14 cellular contexts compared by ENCODE assay signal in the genomic region with DNA sequence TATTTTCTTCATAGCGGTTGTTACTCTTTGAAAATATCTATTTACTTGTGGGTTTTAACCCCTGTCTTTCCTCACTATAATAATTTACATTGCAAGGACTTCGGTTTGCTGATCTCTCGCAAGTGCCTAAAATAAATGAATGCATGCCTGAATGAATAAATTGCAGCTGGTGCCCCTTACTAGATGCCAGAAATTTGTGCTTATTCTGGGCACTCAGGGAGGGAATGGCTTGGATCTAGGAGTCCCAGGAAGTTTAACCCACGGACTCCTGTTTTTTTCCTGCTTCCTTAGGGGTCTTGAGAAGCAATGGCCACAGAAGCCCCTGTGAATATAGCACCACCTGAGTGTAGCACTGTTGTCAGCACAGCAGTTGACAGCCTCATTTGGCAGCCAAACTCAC. TPM values are rescaled to one million over a fixed set of nuclear protein-coding genes. Genes with fewer than 3 reads are reported as not detected.
DNase-seq lines count a peak whose midpoint lies in the region; ATAC-seq and TF ChIP-seq lines count a peak whose summit lies in the region.
"Had no signal": no experiment of that assay in that cellular context is flagged by ENCODE, and none has a peak within 500 bp of the region (broad histone marks: within the 10 kb centered on the region; RNA-seq: fewer than 3 reads in every experiment).

No MANE protein-coding gene starts in this region.

- TF ChIP-seq CTCF in sigmoid colon (IDR thresholded peaks at IDR 0.05): no peak
- no peak for TF ChIP-seq CTCF in activated CD8-positive, alpha-beta T cell treated with anti-CD3 and anti-CD28 coated beads for 36 hours (IDR thresholded peaks at IDR 0.05)

- H3K4me1 ChIP-seq in BLaER1: peaks cover 68% of the 10 kb centered on the region
- H3K4me1 ChIP-seq in Karpas-422 (ENCODE audit: low read length): peaks cover 40% of the 10 kb centered on the region
- peaks cover 0 to 92% (median 86%) of the 10 kb centered on the region in 4 donors for H3K4me1 ChIP-seq in sigmoid colon

- no peaks in the 10 kb centered on the region for H3K36me3 Mint-ChIP-seq in activated CD8-positive, alpha-beta T cell treated with anti-CD3 and anti-CD28 coated beads for 36 hours (ENCODE audit: low read depth)
- H3K36me3 Mint-ChIP-seq: CD4-positive, alpha-beta memory T cell had no signal

- H3K27me3 ChIP-seq in BLaER1 (no peaks in the 10 kb centered on the region), Karpas-422 (ENCODE audit: low read length) (no peaks in the 10 kb centered on the region), sigmoid colon (no peaks in the 10 kb centered on the region)

- H3K79me2 ChIP-seq in Karpas-422 (ENCODE audit: low read length): no peaks in the 10 kb centered on the region

- no peak overlapping the region for H3K27ac ChIP-seq in BLaER1
- no peak overlapping the region for H3K27ac ChIP-seq in Karpas-422 (ENCODE audit: low read length)
- H3K27ac ChIP-seq in cingulate gyrus (ENCODE audit: low read depth, low read length): peak overlapping the region; percentile 29
- H3K27ac ChIP-seq in sigmoid colon: peak overlapping the region in 3 of 4 donors; percentile 95 to 99 (median 98)
- H3K27ac ChIP-seq: C4-2B had no signal

- H3K4me2 ChIP-seq in BLaER1: 0 out of 2 replicates have a peak overlapping the region, but pooled peaks have one; percentile 3
- H3K4me2 ChIP-seq in Karpas-422 (ENCODE audit: low read depth, low read length, poor library complexity, severe bottlenecking): peak overlapping the region; percentile 6

- H3K4me1 Mint-ChIP-seq in activated CD8-positive, alpha-beta T cell treated with anti-CD3 and anti-CD28 coated beads for 36 hours (ENCODE audit: low read depth): peaks cover 31% of the 10 kb centered on the region

- no peak overlapping the region for H3K27ac Mint-ChIP-seq in activated CD8-positive, alpha-beta T cell treated with anti-CD3 and anti-CD28 coated beads for 36 hours
- H3K27ac Mint-ChIP-seq: CD4-positive, alpha-beta memory T cell had no signal

- H3K36me3 ChIP-seq in BLaER1: no peaks in the 10 kb centered on the region
- H3K36me3 ChIP-seq in Karpas-422 (ENCODE audit: insufficient read depth, low read length): no peaks in the 10 kb centered on the region
- H3K36me3 ChIP-seq in sigmoid colon: peaks cover 0 to 12% (median 0%) of the 10 kb centered on the region in 4 donors

- H4K20me1 ChIP-seq in BLaER1: no peaks in the 10 kb centered on the region
- H4K20me1 ChIP-seq in Karpas-422 (ENCODE audit: insufficient read depth, low read depth, low read length): no peaks in the 10 kb centered on the region

- CTCF ChIA-PET in activated CD8-positive, alpha-beta T cell treated with anti-CD3 and anti-CD28 coated beads for 36 hours (lab: Charles Lee): interaction anchor here (1.2 to 1.7 kb wide), 3 partner anchors 22 to 32 kb away, joined by 3 to 6 read pairs (median 4); no protein-coding TSS in a partner anchor

- no peak for TF ChIP-seq EP300 in sigmoid colon (IDR thresholded peaks at IDR 0.05)

- H3K9me3 ChIP-seq in BLaER1: no peaks in the 10 kb centered on the region
- H3K9me3 ChIP-seq in Karpas-422 (ENCODE audit: low read length): no peaks in the 10 kb centered on the region
- no peaks in the 10 kb centered on the region for H3K9me3 ChIP-seq in sigmoid colon

- no peaks in the 10 kb centered on the region for H3K9me2 ChIP-seq in Karpas-422 (replicated peaks; ENCODE audit: insufficient read depth, low read length)

- POLR2A ChIA-PET in activated CD8-positive, alpha-beta T cell treated with anti-CD3 and anti-CD28 coated beads for 36 hours (lab: Charles Lee): interaction anchor here (1.1 kb wide), 1 partner anchor 62 kb away, joined by 3 read pairs; no protein-coding TSS in a partner anchor

- TF ChIP-seq POLR2A in sigmoid colon (IDR thresholded peaks at IDR 0.05): no peak

- DNase-seq in Karpas-422 (no peak), sigmoid colon (no peak), kidney glomerular epithelial cell (lab: John Stamatoyannopoulos, UW) (no peak), GOT3 (lab: John Stamatoyannopoulos, UW) (no peak)
- DNase-seq in activated CD8-positive, alpha-beta T cell treated with anti-CD3 and anti-CD28 coated beads for 36 hours: no peak
- DNase-seq: ACHN; CD4-positive, alpha-beta memory T cell; DMS79; HCEC 1CT had no signal

- intact Hi-C loops in sigmoid colon (cut with DNase I): no loop called here
- intact Hi-C loops in activated CD8-positive, alpha-beta T cell treated with anti-CD3 and anti-CD28 coated beads for 36 hours (cut with micrococcal nuclease): no loop called here

- no peak overlapping the region for H3K4me3 Mint-ChIP-seq in activated CD8-positive, alpha-beta T cell treated with anti-CD3 and anti-CD28 coated beads for 36 hours
- H3K4me3 Mint-ChIP-seq: CD4-positive, alpha-beta memory T cell had no signal

- H3K27me3 Mint-ChIP-seq in activated CD8-positive, alpha-beta T cell treated with anti-CD3 and anti-CD28 coated beads for 36 hours: peaks cover 36% of the 10 kb centered on the region

- no peak overlapping the region for H2AFZ ChIP-seq in Karpas-422 (ENCODE audit: low read length)

- H3K4me3 ChIP-seq in BLaER1: no peak overlapping the region
- H3K4me3 ChIP-seq in Karpas-422 (ENCODE audit: low read length): no peak overlapping the region
- H3K4me3 ChIP-seq in sigmoid colon: no peak overlapping the region

- H3K9ac ChIP-seq in BLaER1 (no peak overlapping the region), Karpas-422 (ENCODE audit: low read length) (no peak overlapping the region)

- 87 to 89% methylated on average over 4 of the region's 4 CpGs for WGBS in sigmoid colon, 2 donors

- no peaks in the 10 kb centered on the region for H3K9me3 Mint-ChIP-seq in activated CD8-positive, alpha-beta T cell treated with anti-CD3 and anti-CD28 coated beads for 36 hours
- H3K9me3 Mint-ChIP-seq: CD4-positive, alpha-beta memory T cell had no signal

- no peak for ATAC-seq in activated CD8-positive, alpha-beta T cell treated with anti-CD3 and anti-CD28 coated beads for 36 hours

RNA-seq across cellular contexts. Expression of gene PLA2G2C, which starts 3.9 kb away (rescaled TPM):
- not detected in 2 replicates for total RNA-seq in Karpas-422 (2014; rRNA removed; shearing (Covaris generic); ENCODE audit: low replicate concordance)
- 1 to 10 TPM in 3 of 4 donors, under 1 TPM in 1; 0.82 to 5.5 (median 1.5) TPM for total RNA-seq in sigmoid colon
- polyA plus RNA-seq in sigmoid colon: under 1 TPM in 1 of 3 donors, not detected in 2; 0.09 TPM
- total RNA-seq in activated CD8-positive, alpha-beta T cell treated with anti-CD3 and anti-CD28 coated beads for 36 hours: under 1 TPM; 0.29 to 0.59 TPM
- total RNA-seq: A172; CD4-positive, alpha-beta memory T cell; H4 had no signal
- polyA plus RNA-seq: CD4-positive, alpha-beta memory T cell had no signal

RNA-seq across cellular contexts. Expression of gene UBXN10, which starts 4.4 kb away (rescaled TPM):
- not detected in 2 replicates for total RNA-seq in Karpas-422 (2014; rRNA removed; shearing (Covaris generic); ENCODE audit: low replicate concordance)
- total RNA-seq in sigmoid colon: 10 to 100 TPM; 14.6 to 25.0 (median 23.1) TPM
- 1 to 10 TPM; 2.9 to 7.8 (median 3.7) TPM for polyA plus RNA-seq in sigmoid colon
- under 1 TPM; 0.34 to 0.45 TPM for total RNA-seq in activated CD8-positive, alpha-beta T cell treated with anti-CD3 and anti-CD28 coated beads for 36 hours
- total RNA-seq: A172, H4 had no signal

RNA-seq across cellular contexts. Expression of gene PLA2G2F, which starts 51.1 kb away (rescaled TPM):
- total RNA-seq in Karpas-422 (2014; rRNA removed; shearing (Covaris generic); ENCODE audit: low replicate concordance): not detected in 2 replicates
- total RNA-seq in sigmoid colon: not detected
- polyA plus RNA-seq in sigmoid colon: under 1 TPM in 2 of 3 donors, not detected in 1; 0.60 to 0.80 TPM
- not detected for total RNA-seq in activated CD8-positive, alpha-beta T cell treated with anti-CD3 and anti-CD28 coated beads for 36 hours
- total RNA-seq: A172; CD4-positive, alpha-beta memory T cell; H4 had no signal
- polyA plus RNA-seq: CD4-positive, alpha-beta memory T cell had no signal

Comparison
In these comparisons a context has a peak if more than half of its experiments do, and no peak if none do; other contexts are left out.
1. H3K27ac ChIP-seq: peak in cingulate gyrus (single experiment) and sigmoid colon (3 of 4); none in BLaER1 (single experiment) and Karpas-422 (single experiment).
2. RNA of gene UBXN10, which starts 4.4 kb away (total RNA-seq): 14.6 to 25.0 TPM in sigmoid colon; 0.34 to 0.45 TPM in activated CD8-positive, alpha-beta T cell treated with anti-CD3 and anti-CD28 coated beads for 36 hours and not detected in Karpas-422; every median in the first group is over 10 times any median in the second.